In the genomic region with DNA sequence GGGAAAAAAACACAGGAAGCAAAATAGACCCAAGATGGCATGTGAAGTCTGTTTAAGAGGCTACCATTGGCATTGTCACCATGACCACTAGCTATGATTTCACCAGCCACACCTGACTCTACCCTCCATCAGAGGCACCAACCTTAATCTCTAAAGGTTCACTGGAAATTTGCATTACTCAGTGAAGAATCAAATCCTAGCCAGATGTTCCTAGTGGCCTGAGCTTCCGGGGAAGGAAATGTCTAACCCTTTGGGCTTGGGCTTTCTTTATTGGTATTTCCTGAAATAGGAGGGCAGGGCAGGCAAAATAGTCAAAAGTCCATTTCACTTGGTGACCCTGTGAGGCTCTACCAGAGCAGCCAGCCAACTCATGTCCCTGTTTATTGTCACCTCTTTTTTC, we compare ENCODE assay signal across 1 cellular context.
TF ChIP-seq lines count a peak whose summit lies in the region.

No MANE protein-coding gene starts in this region.

TF ChIP-seq in HepG2, 621 proteins besides CTCF, POLR2A, EP300 and RAD21 (continued from another document):
- TF ChIP-seq, protein P1, sequence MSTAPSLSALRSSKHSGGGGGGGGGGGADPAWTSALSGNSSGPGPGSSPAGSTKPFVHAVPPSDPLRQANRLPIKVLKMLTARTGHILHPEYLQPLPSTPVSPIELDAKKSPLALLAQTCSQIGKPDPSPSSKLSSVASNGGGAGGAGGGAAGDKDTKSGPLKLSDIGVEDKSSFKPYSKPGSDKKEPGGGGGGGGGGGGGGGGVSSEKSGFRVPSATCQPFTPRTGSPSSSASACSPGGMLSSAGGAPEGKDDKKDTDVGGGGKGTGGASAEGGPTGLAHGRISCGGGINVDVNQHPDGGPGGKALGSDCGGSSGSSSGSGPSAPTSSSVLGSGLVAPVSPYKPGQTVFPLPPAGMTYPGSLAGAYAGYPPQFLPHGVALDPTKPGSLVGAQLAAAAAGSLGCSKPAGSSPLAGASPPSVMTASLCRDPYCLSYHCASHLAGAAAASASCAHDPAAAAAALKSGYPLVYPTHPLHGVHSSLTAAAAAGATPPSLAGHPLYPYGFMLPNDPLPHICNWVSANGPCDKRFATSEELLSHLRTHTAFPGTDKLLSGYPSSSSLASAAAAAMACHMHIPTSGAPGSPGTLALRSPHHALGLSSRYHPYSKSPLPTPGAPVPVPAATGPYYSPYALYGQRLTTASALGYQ (CRISPR knock-in tag; IDR thresholded peaks at IDR 0.05) = no peak
- TF ChIP-seq POGZ (CRISPR knock-in tag; IDR thresholded peaks at IDR 0.05) (peak; percentile 49), RAD51 (IDR thresholded peaks at IDR 0.05; ENCODE audit: borderline replicate concordance) (no peak), REL (CRISPR knock-in tag; conservative IDR thresholded peaks at IDR 0.05) (no peak)
TF ChIP-seq in HepG2: peak in this region for 3.
